In genomic region chr15:49473031-49473430, GRCh38 we compare ENCODE assay signal across 22 cellular contexts. TPM values are rescaled to one million over a fixed set of nuclear protein-coding genes. Genes with fewer than 3 reads are reported as not detected.
DNase-seq lines count a peak whose midpoint lies in the region; ATAC-seq, FAIRE-seq and TF ChIP-seq lines count a peak whose summit lies in the region.
"Had no signal": no experiment of that assay in that cellular context is flagged by ENCODE, and none has a peak within 500 bp of the region (broad histone marks: within the 10 kb centered on the region; RNA-seq: fewer than 3 reads in every experiment).

No MANE protein-coding gene starts in this region.

- H3K4me3 ChIP-seq in ACC112 (ENCODE audit: low read depth, low read length) = no peak overlapping the region
- H3K4me3 ChIP-seq in IMR-90 (ENCODE audit: insufficient read depth, low read depth, low read length) = no peak overlapping the region
- H3K4me3 ChIP-seq in kidney (ENCODE audit: low read length in 2 of 2) = no peak overlapping the region
- no peak overlapping the region for H3K4me3 ChIP-seq in stomach
- H3K4me3 ChIP-seq: Peyer's patch, SJSA1 had no signal

- no peak overlapping the region for H3K56ac ChIP-seq in IMR-90 (ENCODE audit: extremely low read depth, insufficient read depth, low read length)

- H3K9me3 ChIP-seq in IMR-90 (ENCODE audit: control insufficient read depth, insufficient read depth, low read length) = no peaks in the 10 kb centered on the region
- H3K9me3 ChIP-seq in kidney (ENCODE audit: control insufficient read depth in 1 of 2, low read length in 2 of 2) = no peaks in the 10 kb centered on the region
- no peaks in the 10 kb centered on the region for H3K9me3 ChIP-seq in stomach
- H3K9me3 ChIP-seq: Peyer's patch, SJSA1 had no signal

- no peak overlapping the region for H4K91ac ChIP-seq in IMR-90 (ENCODE audit: insufficient read depth, low read depth, low read length)

- H3K9me1 ChIP-seq in IMR-90 (ENCODE audit: insufficient read depth, low read length) = 0 out of 2 replicates have a peak, but pooled peaks cover 3% of the 10 kb centered on the region

- WGBS in IMR-90 (ENCODE audit: extremely low coverage in 2 of 2, insufficient read length in 1 of 2), 2 experiments = no CpG with 5 or more reads among the region's 1 CpG
- WGBS in stomach, 5 donors = 49 to 70% (median 55%) methylated on average over 1 of the region's 1 CpG

- H3K4me1 ChIP-seq in ACC112 (ENCODE audit: control insufficient read depth, insufficient read depth, low read length, unreplicated experiment) (peaks cover 14% of the 10 kb centered on the region), IMR-90 (ENCODE audit: control insufficient read depth, insufficient read depth, low read length) (peaks cover 3% of the 10 kb centered on the region; the same call in 1 of the 2 replicates), kidney (ENCODE audit: control insufficient read depth in 1 of 2, insufficient read depth in 1 of 2, low read depth in 1 of 2, low read length in 2 of 2) (peaks cover 0 to 2% of the 10 kb centered on the region in 2 donors), stomach (peaks cover 0 to 16% (median 7%) of the 10 kb centered on the region in 4 donors)
- H3K4me1 ChIP-seq: Peyer's patch had no signal

- H3K27ac ChIP-seq in ACC112 (ENCODE audit: low read depth, low read length) = 0 out of 2 replicates have a peak overlapping the region, but pooled peaks have one; percentile 13
- no peak overlapping the region for H3K27ac ChIP-seq in IMR-90 (ENCODE audit: insufficient read depth, low read length)
- H3K27ac ChIP-seq in kidney (ENCODE audit: low read depth in 2 of 2, low read length in 2 of 2) = no peak overlapping the region
- H3K27ac ChIP-seq in stomach = no peak overlapping the region
- H3K27ac ChIP-seq: C4-2B, Peyer's patch, SJSA1 had no signal

- H2AK9ac ChIP-seq in IMR-90 (replicated peaks; ENCODE audit: low read depth, low read length, poor library complexity) = no peak overlapping the region

- H3K4me2 ChIP-seq in IMR-90 (ENCODE audit: low read depth, low read length) = no peak overlapping the region

- H4K5ac ChIP-seq in IMR-90 (ENCODE audit: low read depth, low read length) = no peak overlapping the region

- intact Hi-C loops in IMR-90 (cut with micrococcal nuclease) (no loop called here), kidney (cut with DNase I) (no loop called here), stomach (cut with DNase I; ENCODE audit: low total_unique reads) (no loop called here)

- H3K9ac ChIP-seq in IMR-90 (ENCODE audit: low read depth, low read length) (no peak overlapping the region), kidney (ENCODE audit: low read length in 2 of 2) (no peak overlapping the region)

- H3K4ac ChIP-seq in IMR-90 (ENCODE audit: low read depth, low read length) = no peak overlapping the region

- POLR2A ChIA-PET in IMR-90 (lab: Charles Lee; ENCODE audit: unreplicated experiment) = no interaction called here

- no peak overlapping the region for H2BK120ac ChIP-seq in IMR-90 (ENCODE audit: low read depth, low read length)

- no peak overlapping the region for H2AK5ac ChIP-seq in IMR-90 (ENCODE audit: low read depth, low read length)

- H3K14ac ChIP-seq in IMR-90 (replicated peaks; ENCODE audit: low read depth, low read length) = no peak overlapping the region

- peak; percentile 76 for FAIRE-seq in kidney (lab: Jason Lieb, UNC)

- no peaks in the 10 kb centered on the region for H4K20me1 ChIP-seq in IMR-90 (ENCODE audit: insufficient read depth, low read length)

- no peak for TF ChIP-seq POLR2A in IMR-90 (IDR thresholded peaks at IDR 0.05; ENCODE audit: low read depth, low read length)
- no peak for TF ChIP-seq POLR2A in stomach (IDR thresholded peaks at IDR 0.05)

- no peak for TF ChIP-seq EP300 in stomach (IDR thresholded peaks at IDR 0.05)

- CTCF ChIA-PET in IMR-90 (lab: Yijun Ruan, JAX) = no interaction called here

- BruUV-seq in IMR-90 (replicated peaks; lab: Mats Ljungman, UMichigan) = no TSS peak

- no peak overlapping the region for H3K23ac ChIP-seq in IMR-90 (ENCODE audit: low read depth, low read length)

- DNase-seq in IMR-90 (peak; percentile 43), kidney (no peak), NCI-H2196 (lab: John Stamatoyannopoulos, UW; ENCODE audit: unreplicated experiment) (no peak), stomach (no peak), NCI-H226 (no peak), NCI-H748 treated with DMSO at 0.1 percent for 48 hours (lab: John Stamatoyannopoulos, UW) (no peak)
- DNase-seq: 8988T; Calu3; CD8-positive, alpha-beta memory T cell; DMS153; Karpas-422; MV-4-11; NCI-H1105 treated with DMSO at 0.1 percent for 48 hours; NCI-H2081 treated with DMSO at 0.1 percent for 48 hours; NCI-H2171 treated with DMSO at 0.1 percent for 48 hours; Peyer's patch had no signal

- TF ChIP-seq RAD21 in IMR-90 (IDR thresholded peaks at IDR 0.05; ENCODE audit: low read length) = no peak

- peaks cover 12 to 16% of the 10 kb centered on the region in 2 experiments for H3K79me1 ChIP-seq in IMR-90 (ENCODE audit: low read depth in 1 of 2, low read length in 2 of 2)

- no peak overlapping the region for H4K8ac ChIP-seq in IMR-90 (ENCODE audit: low read depth in 2 of 2, low read length in 2 of 2)

- H2BK15ac ChIP-seq in IMR-90 (ENCODE audit: low read depth, low read length) = no peak overlapping the region

- H3K18ac ChIP-seq in IMR-90 (ENCODE audit: low read depth, low read length) = no peak overlapping the region

- no peak overlapping the region for H2BK20ac ChIP-seq in IMR-90 (ENCODE audit: low read depth, low read length)

- TF ChIP-seq CTCF in IMR-90 (conservative IDR thresholded peaks at IDR 0.05; ENCODE audit: low read depth, low read length) (no peak), kidney (IDR thresholded peaks at IDR 0.05; ENCODE audit: borderline replicate concordance, extremely low read depth, insufficient read depth) (no peak), stomach (IDR thresholded peaks at IDR 0.05) (no peak)

- ATAC-seq in IMR-90 (ENCODE audit: low read depth) = no peak
- peak; percentile 26; the same call in 1 of the 3 replicates for ATAC-seq in SK-N-SH treated with all-trans-retinoic acid at 6 μM for 48 hours
- ATAC-seq: Right ventricle myocardium inferior had no signal

- H2AFZ ChIP-seq in ACC112 (ENCODE audit: low read length, unreplicated experiment) = no peak overlapping the region
- H2AFZ ChIP-seq in IMR-90 (replicated peaks; ENCODE audit: low read length, poor library complexity) = no peak overlapping the region

- H3K79me2 ChIP-seq in ACC112 (ENCODE audit: control insufficient read depth, insufficient read depth, low read length, unreplicated experiment) = no peaks in the 10 kb centered on the region

- peak overlapping the region; percentile 74 for H2BK5ac ChIP-seq in IMR-90 (ENCODE audit: low read depth, low read length, poor library complexity, severe bottlenecking)

- H3K36me3 ChIP-seq in ACC112 (ENCODE audit: insufficient read depth, low read length) = no peaks in the 10 kb centered on the region
- peaks cover 16% of the 10 kb centered on the region for H3K36me3 ChIP-seq in IMR-90 (ENCODE audit: control insufficient read depth, insufficient read depth, low read length)
- no peaks in the 10 kb centered on the region for H3K36me3 ChIP-seq in kidney (ENCODE audit: control insufficient read depth in 1 of 2, insufficient read depth in 2 of 2, low read length in 2 of 2)
- H3K36me3 ChIP-seq in stomach = no peaks in the 10 kb centered on the region
- H3K36me3 ChIP-seq: Peyer's patch, SJSA1 had no signal

- in situ Hi-C loops in IMR-90 (cut with MboI; ENCODE audit: low sequenced_read_pairs) = no loop called here

- no peaks in the 10 kb centered on the region for H3K27me3 ChIP-seq in ACC112 (ENCODE audit: insufficient read depth, low read length)
- no peaks in the 10 kb centered on the region for H3K27me3 ChIP-seq in IMR-90 (ENCODE audit: control insufficient read depth, insufficient read depth, low read length)
- no peaks in the 10 kb centered on the region for H3K27me3 ChIP-seq in stomach
- H3K27me3 ChIP-seq: Peyer's patch, SJSA1 had no signal

- dilution Hi-C loops in IMR-90 (cut with HindIII; ENCODE audit: low sequenced_read_pairs, unreplicated experiment) = no loop called here

TF ChIP-seq in IMR-90, 13 proteins besides CTCF, POLR2A, EP300 and RAD21 (continues in another document):
- TF ChIP-seq MAZ (IDR thresholded peaks at IDR 0.05; ENCODE audit: borderline replicate concordance, low read depth, low read length) (no peak), CHD1 (IDR thresholded peaks at IDR 0.05; ENCODE audit: low read depth, low read length) (no peak), NFE2L2 (IDR thresholded peaks at IDR 0.05; ENCODE audit: low read depth, low read length) (no peak), RFX5 (IDR thresholded peaks at IDR 0.05; ENCODE audit: low read depth, low read length) (no peak), MXI1 (IDR thresholded peaks at IDR 0.05; ENCODE audit: borderline replicate concordance, low read depth, low read length) (no peak), RCOR1 (IDR thresholded peaks at IDR 0.05; ENCODE audit: insufficient replicate concordance, low read length) (no peak)

TF ChIP-seq in SK-N-SH treated with all-trans-retinoic acid at 6 μM for 48 hours, 23 proteins besides CTCF, POLR2A, EP300 and RAD21 (continues in another document):
- TF ChIP-seq POU6F1 (CRISPR knock-in tag; IDR thresholded peaks at IDR 0.05; ENCODE audit: borderline replicate concordance, low read depth) (no peak), ZFP3 (CRISPR knock-in tag; IDR thresholded peaks at IDR 0.05) (no peak), SNAI2 (CRISPR knock-in tag; IDR thresholded peaks at IDR 0.05) (no peak), ESRRG (CRISPR knock-in tag; IDR thresholded peaks at IDR 0.05) (no peak), RARB (CRISPR knock-in tag; IDR thresholded peaks at IDR 0.05) (no peak), ZC3H10 (CRISPR knock-in tag; IDR thresholded peaks at IDR 0.05) (no peak)

RNA-seq across cellular contexts. Expression of gene FGF7, which starts 50.0 kb away (rescaled TPM):
- total RNA-seq in IMR-90 (2012; rRNA removed) = 34.8 and 69.2 TPM in 2 replicates
- polyA plus RNA-seq in IMR-90 (2012; rRNA removed) = 19.5 and 27.3 TPM in 2 replicates
- 2.9 and 3.0 TPM in 2 replicates for polyA plus RNA-seq in IMR-90 (2012; cell fraction: cytosol; rRNA removed)
- polyA plus RNA-seq in IMR-90 (2012; cell fraction: nucleus; rRNA removed; ENCODE audit: low replicate concordance) = 0.61 and 12.9 TPM in 2 replicates
- 23.8 TPM for total RNA-seq in kidney
- 3.8 TPM for polyA plus RNA-seq in kidney (ENCODE audit: insufficient read depth, low read depth, low replicate concordance)
- total RNA-seq in stomach = 10 to 100 TPM in 4 of 5 donors, 1 to 10 TPM in 1; 2.6 to 55.1 (median 33.9) TPM
- 10 to 100 TPM in 2 of 3 donors, 1 to 10 TPM in 1; 5.7 to 35.8 (median 26.3) TPM for polyA plus RNA-seq in stomach
- total RNA-seq: Calu3; CD8-positive, alpha-beta memory T cell had no signal
- polyA plus RNA-seq: CD8-positive, alpha-beta memory T cell; IgD-negative memory B cell had no signal
